In genomic region chr14:105632010-105632409, GRCh38 we compare ENCODE assay signal across 20 cellular contexts.
"Had no signal": no experiment of that assay in that cellular context is flagged by ENCODE, and none has a peak within 500 bp of the region (broad histone marks: within the 10 kb centered on the region; RNA-seq: fewer than 3 reads in every experiment).

No MANE protein-coding gene starts in this region.

- ATAC-seq: gastroesophageal sphincter; right lobe of liver; stimulated activated effector memory CD8-positive, alpha-beta T cell treated with anti-CD3 and anti-CD28 coated beads, Interleukin-12 subunit alpha, Interleukin-12 subunit beta, amount 100 ng/mL, for 72 hours; stimulated activated naive CD8-positive, alpha-beta T cell treated with anti-CD3 and anti-CD28 coated beads, Interleukin-15, amount 100 ng/mL, for 72 hours; upper lobe of right lung had no signal

- H3K4me1 Mint-ChIP-seq: neural progenitor cell had no signal

- H3K4me1 ChIP-seq: esophagus squamous epithelium, neural progenitor cell, parathyroid adenoma, prostate gland, right lobe of liver, testis, upper lobe of right lung, vagina had no signal

- H3K27me3 ChIP-seq: neural progenitor cell, right lobe of liver, testis, tibial nerve, upper lobe of right lung, vagina had no signal

- H3K9ac ChIP-seq: neural progenitor cell, parathyroid adenoma had no signal

- H3K27ac ChIP-seq: esophagus squamous epithelium, gastroesophageal sphincter, neural progenitor cell, parathyroid adenoma, prostate gland, right lobe of liver, testis, tibial nerve, upper lobe of right lung, vagina had no signal

- H3K9me3 Mint-ChIP-seq: natural killer cell treated with Interleukin-12 subunit alpha and Interleukin-12 subunit beta and Interleukin-15 and Interleukin-18, amount 100 ng/mL, for 72 hours; stimulated activated effector memory CD8-positive, alpha-beta T cell treated with anti-CD3 and anti-CD28 coated beads, Interleukin-12 subunit alpha, Interleukin-12 subunit beta, amount 100 ng/mL, for 72 hours had no signal

- H3K27ac Mint-ChIP-seq: natural killer cell treated with Interleukin-12 subunit alpha and Interleukin-12 subunit beta and Interleukin-15 and Interleukin-18, amount 100 ng/mL, for 72 hours; neural progenitor cell; stimulated activated effector memory CD8-positive, alpha-beta T cell treated with anti-CD3 and anti-CD28 coated beads, Interleukin-12 subunit alpha, Interleukin-12 subunit beta, amount 100 ng/mL, for 72 hours had no signal

- H3K4me3 ChIP-seq: esophagus squamous epithelium, gastroesophageal sphincter, neural progenitor cell, prostate gland, right lobe of liver, testis, tibial nerve, upper lobe of right lung, vagina had no signal

- H3K36me3 Mint-ChIP-seq: natural killer cell treated with Interleukin-12 subunit alpha and Interleukin-12 subunit beta and Interleukin-15 and Interleukin-18, amount 100 ng/mL, for 72 hours; stimulated activated effector memory CD8-positive, alpha-beta T cell treated with anti-CD3 and anti-CD28 coated beads, Interleukin-12 subunit alpha, Interleukin-12 subunit beta, amount 100 ng/mL, for 72 hours had no signal

- DNase-seq: effector memory CD4-positive, alpha-beta T cell; esophagus squamous epithelium; foreskin fibroblast; midbrain; occipital lobe; retina; right lobe of liver; stimulated activated CD4-positive, alpha-beta T cell treated with anti-CD3 and anti-CD28 coated beads, Interleukin-4, amount 100 ng/mL, for 1 hour; stimulated activated CD8-positive, alpha-beta memory T cell treated with anti-CD3 and anti-CD28 coated beads, Interleukin-4, amount 100 ng/mL, for 48 hours; stimulated activated naive CD8-positive, alpha-beta T cell treated with anti-CD3 and anti-CD28 coated beads, Interleukin-15, amount 100 ng/mL, for 72 hours; testis; upper lobe of right lung had no signal

- H2AFZ ChIP-seq: neural progenitor cell, parathyroid adenoma had no signal

- H3K4me2 ChIP-seq: neural progenitor cell had no signal

- H3K4me3 Mint-ChIP-seq: natural killer cell treated with Interleukin-12 subunit alpha and Interleukin-12 subunit beta and Interleukin-15 and Interleukin-18, amount 100 ng/mL, for 72 hours; neural progenitor cell; stimulated activated effector memory CD8-positive, alpha-beta T cell treated with anti-CD3 and anti-CD28 coated beads, Interleukin-12 subunit alpha, Interleukin-12 subunit beta, amount 100 ng/mL, for 72 hours; stimulated activated naive CD8-positive, alpha-beta T cell treated with anti-CD3 and anti-CD28 coated beads, Interleukin-15, amount 100 ng/mL, for 72 hours had no signal

- H3K9me3 ChIP-seq: prostate gland, right lobe of liver, testis, upper lobe of right lung, vagina had no signal

- H3K36me3 ChIP-seq: esophagus squamous epithelium, gastroesophageal sphincter, neural progenitor cell, prostate gland, right lobe of liver, tibial nerve, upper lobe of right lung, vagina had no signal
